8 cellular contexts compared by ENCODE assay signal in the genomic region with DNA sequence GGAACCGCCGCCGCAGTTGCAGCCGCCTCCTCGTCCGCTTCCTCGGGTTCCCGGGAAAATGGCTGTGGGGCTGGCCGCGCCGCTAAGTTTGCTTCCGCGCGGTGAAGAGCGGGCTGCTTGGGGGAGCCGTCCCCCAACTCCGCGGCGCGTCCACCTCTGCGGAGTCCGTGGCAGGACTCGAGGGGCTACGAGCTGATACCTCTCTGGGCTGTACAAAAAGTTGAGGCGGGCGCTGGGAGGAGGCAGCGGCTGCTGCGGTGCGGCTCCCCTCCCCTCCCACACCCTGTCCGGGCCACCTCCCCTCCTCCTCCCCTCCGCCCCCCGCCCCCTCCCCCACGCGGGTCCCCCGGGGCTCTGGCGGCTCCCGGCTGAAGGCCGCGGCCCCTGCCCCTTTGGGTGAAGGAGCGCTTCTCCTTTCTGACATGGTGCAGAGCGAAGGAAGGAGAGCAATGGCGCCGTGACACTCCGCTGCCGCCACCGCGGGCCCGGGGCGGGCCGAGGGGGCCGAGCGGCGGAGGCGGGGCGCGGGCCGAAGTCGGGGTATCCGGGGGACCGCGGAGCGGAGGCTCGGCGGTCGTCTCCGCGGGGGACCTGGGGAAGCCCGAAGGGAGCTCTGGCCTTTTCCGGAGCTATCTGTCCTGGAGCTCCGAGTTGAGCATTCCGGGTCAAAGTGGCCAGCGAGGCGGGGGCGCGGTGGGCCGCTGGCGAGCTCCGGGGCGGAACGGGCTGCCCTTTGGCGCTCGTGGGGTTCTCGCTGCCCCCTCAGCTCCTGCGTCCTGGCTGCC. TPM values are rescaled to one million over a fixed set of nuclear protein-coding genes. Genes with fewer than 3 reads are reported as not detected.
DNase-seq lines count a peak whose midpoint lies in the region; ATAC-seq lines count a peak whose summit lies in the region.

No MANE protein-coding gene starts in this region.

- H3K4me3 ChIP-seq in HUES64 (ENCODE audit: low read length): peak overlapping the region; percentile 85

- H3K36me3 ChIP-seq in HUES64 (ENCODE audit: insufficient read depth, low read length): peaks cover 37% of the 10 kb centered on the region

- no peaks in the 10 kb centered on the region for H3K9me3 ChIP-seq in HUES64 (ENCODE audit: insufficient read depth, low read depth, low read length)

- peaks cover 5% of the 10 kb centered on the region; the same call in 1 of the 2 replicates for H3K4me1 ChIP-seq in HUES64 (ENCODE audit: insufficient read depth, low read length)

- under 1% methylated on average over 76 of the region's 84 CpGs for WGBS in HUES64

- no peaks in the 10 kb centered on the region for H3K27me3 ChIP-seq in HUES64 (ENCODE audit: insufficient read depth, low read length)

- H3K9ac ChIP-seq in HUES64 (ENCODE audit: low read depth, low read length): peak overlapping the region; percentile 56

- no peak for ATAC-seq in GM18870 (IDR thresholded peaks at IDR 0.05; ENCODE audit: unreplicated experiment)

- H3K27ac ChIP-seq in HUES64 (ENCODE audit: low read depth, low read length): peak overlapping the region; percentile 62; the same call in 1 of the 2 replicates

- DNase-seq in NCI-H748 (lab: John Stamatoyannopoulos, UW; ENCODE audit: unreplicated experiment): peak; percentile 36
- DNase-seq in NCI-H748 treated with DMSO at 0.1 percent for 48 hours (lab: John Stamatoyannopoulos, UW): no peak
- DNase-seq in activated CD4-positive, alpha-beta T cell treated with anti-CD3 and anti-CD28 coated beads, Interleukin-2, amount 50 U/mL, for 48 hours: peak; percentile 36 to 50
- peak; percentile 28 for DNase-seq in effector CD8-positive, alpha-beta T cell (lab: John Stamatoyannopoulos, UW)
- DNase-seq in lung microvascular endothelial cell (ENCODE audit: low read depth in 2 of 2): peak; percentile 11 to 29
- peak; percentile 9 to 16 for DNase-seq in stimulated activated CD8-positive, alpha-beta memory T cell treated with anti-CD3 and anti-CD28 coated beads, Interleukin-7, amount 100 ng/mL, for 1 hour (ENCODE audit: low read depth in 2 of 2)

RNA-seq across cellular contexts. Expression of a gene that starts 0.7 kb away (rescaled TPM):
- 7.3 TPM for polyA plus RNA-seq in HUES64 (2013, experiment 1 of 2)
- 8.1 TPM for polyA plus RNA-seq in HUES64 (2013, experiment 2 of 2)
- total RNA-seq in lung microvascular endothelial cell: 8.7 and 10.7 TPM in 2 replicates

RNA-seq across cellular contexts. Expression of a gene that starts 54.4 kb away (rescaled TPM):
- polyA plus RNA-seq in HUES64 (2013, experiment 1 of 2): 226 TPM
- polyA plus RNA-seq in HUES64 (2013, experiment 2 of 2): 241 TPM
- 76.6 and 109 TPM in 2 replicates for total RNA-seq in lung microvascular endothelial cell
